Comparison of ENCODE assay signal across 18 cellular contexts in the genomic region with DNA sequence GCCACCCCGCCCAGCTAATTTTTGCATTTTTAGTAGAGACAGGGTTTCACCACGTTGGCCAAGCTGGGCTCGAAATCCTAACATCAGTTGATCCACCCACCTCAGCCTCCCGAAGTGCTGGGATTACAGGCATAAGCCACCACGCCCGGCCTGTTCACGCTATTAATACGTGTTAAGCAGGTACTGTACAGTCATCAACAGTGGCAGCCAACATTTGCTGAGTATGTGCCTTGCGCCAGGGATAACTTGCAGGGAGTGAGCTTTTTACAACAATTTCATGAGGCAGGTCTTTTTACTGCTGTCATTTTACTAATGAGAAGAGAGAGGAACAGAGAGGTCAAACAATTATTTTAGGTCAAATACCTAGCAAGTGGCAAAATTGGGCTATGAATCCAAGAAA.
"Had no signal": no experiment of that assay in that cellular context is flagged by ENCODE, and none has a peak within 500 bp of the region (broad histone marks: within the 10 kb centered on the region; RNA-seq: fewer than 3 reads in every experiment).

No MANE protein-coding gene starts in this region.

- H3K27me3 ChIP-seq: brain microvascular endothelial cell, gastrocnemius medialis, right lobe of liver, upper lobe of left lung had no signal

- H3K27ac ChIP-seq: brain microvascular endothelial cell, gastrocnemius medialis, psoas muscle, right lobe of liver, upper lobe of left lung had no signal

- H3K4me3 Mint-ChIP-seq: activated CD4-positive, alpha-beta T cell treated with anti-CD3 and anti-CD28 coated beads, Interleukin-2, amount 10 ng/mL, durations not matched to agents 7 days and 5 days; activated naive CD8-positive, alpha-beta T cell treated with anti-CD3 and anti-CD28 coated beads, Interleukin-2, amount 10 ng/mL, durations not matched to agents 7 days and 5 days; dendritic cell treated with granulocyte-macrophage colony-stimulating factor and Interleukin-4, amounts not matched to agents 40 ng/mL and 50 ng/mL, for 4 days; effector memory CD8-positive, alpha-beta T cell; natural killer cell treated with Interleukin-12 subunit alpha and Interleukin-12 subunit beta and Interleukin-15 and Interleukin-18, amount 100 ng/mL, for 72 hours; stimulated activated naive CD8-positive, alpha-beta T cell treated with anti-CD3 and anti-CD28 coated beads, Interleukin-15, Interleukin-2, amounts not matched to agents 100 ng/mL and 50 ng/mL, for 24 hours had no signal

- H3K4me1 ChIP-seq: gastrocnemius medialis, psoas muscle, right lobe of liver had no signal

- H3K36me3 Mint-ChIP-seq: activated naive CD8-positive, alpha-beta T cell treated with anti-CD3 and anti-CD28 coated beads, Interleukin-2, amount 10 ng/mL, durations not matched to agents 7 days and 5 days; natural killer cell treated with Interleukin-12 subunit alpha and Interleukin-12 subunit beta and Interleukin-15 and Interleukin-18, amount 100 ng/mL, for 72 hours had no signal

- H3K9me3 ChIP-seq: gastrocnemius medialis, right lobe of liver, upper lobe of left lung had no signal

- H3K9me3 Mint-ChIP-seq: dendritic cell treated with granulocyte-macrophage colony-stimulating factor and Interleukin-4, amounts not matched to agents 40 ng/mL and 50 ng/mL, for 4 days; effector memory CD8-positive, alpha-beta T cell; natural killer cell treated with Interleukin-12 subunit alpha and Interleukin-12 subunit beta and Interleukin-15 and Interleukin-18, amount 100 ng/mL, for 72 hours; stimulated activated naive CD8-positive, alpha-beta T cell treated with anti-CD3 and anti-CD28 coated beads, Interleukin-15, Interleukin-2, amounts not matched to agents 100 ng/mL and 50 ng/mL, for 24 hours had no signal

- DNase-seq: activated CD4-positive, alpha-beta T cell treated with anti-CD3 and anti-CD28 coated beads, Interleukin-2, amount 10 ng/mL, durations not matched to agents 7 days and 5 days; activated naive CD4-positive, alpha-beta T cell; activated naive CD8-positive, alpha-beta T cell treated with anti-CD3 and anti-CD28 coated beads, Interleukin-2, amount 10 ng/mL, durations not matched to agents 7 days and 5 days; anterior cingulate cortex; brain microvascular endothelial cell; cerebellar nuclear complex; effector memory CD8-positive, alpha-beta T cell; gastrocnemius medialis; kidney glomerular epithelial cell; left ventricle myocardium superior; mesenchymal stem cell; psoas muscle; right lobe of liver; T-helper 2 cell had no signal

- H3K4me1 Mint-ChIP-seq: activated CD4-positive, alpha-beta T cell treated with anti-CD3 and anti-CD28 coated beads, Interleukin-2, amount 10 ng/mL, durations not matched to agents 7 days and 5 days; activated naive CD8-positive, alpha-beta T cell treated with anti-CD3 and anti-CD28 coated beads, Interleukin-2, amount 10 ng/mL, durations not matched to agents 7 days and 5 days had no signal

- H3K36me3 ChIP-seq: brain microvascular endothelial cell, gastrocnemius medialis, right lobe of liver, upper lobe of left lung had no signal

- ATAC-seq: effector memory CD8-positive, alpha-beta T cell; gastrocnemius medialis; left ventricle myocardium superior; natural killer cell treated with Interleukin-12 subunit alpha and Interleukin-12 subunit beta and Interleukin-15 and Interleukin-18, amount 100 ng/mL, for 72 hours; psoas muscle; right lobe of liver had no signal

- H3K4me3 ChIP-seq: gastrocnemius medialis, psoas muscle, right lobe of liver, upper lobe of left lung had no signal

- H3K27ac Mint-ChIP-seq: activated CD4-positive, alpha-beta T cell treated with anti-CD3 and anti-CD28 coated beads, Interleukin-2, amount 10 ng/mL, durations not matched to agents 7 days and 5 days; activated naive CD8-positive, alpha-beta T cell treated with anti-CD3 and anti-CD28 coated beads, Interleukin-2, amount 10 ng/mL, durations not matched to agents 7 days and 5 days; dendritic cell treated with granulocyte-macrophage colony-stimulating factor and Interleukin-4, amounts not matched to agents 40 ng/mL and 50 ng/mL, for 4 days; effector memory CD8-positive, alpha-beta T cell; natural killer cell treated with Interleukin-12 subunit alpha and Interleukin-12 subunit beta and Interleukin-15 and Interleukin-18, amount 100 ng/mL, for 72 hours; stimulated activated naive CD8-positive, alpha-beta T cell treated with anti-CD3 and anti-CD28 coated beads, Interleukin-15, Interleukin-2, amounts not matched to agents 100 ng/mL and 50 ng/mL, for 24 hours had no signal
